ENCODE assay signal across 8 cellular contexts in genomic region chr5:76083555-76084495, GRCh38. TPM values are rescaled to one million over a fixed set of nuclear protein-coding genes. Genes with fewer than 3 reads are reported as not detected.
DNase-seq lines count a peak whose midpoint lies in the region; ATAC-seq and TF ChIP-seq lines count a peak whose summit lies in the region.

No MANE protein-coding gene starts in this region.

- H3K27ac ChIP-seq in vagina: no peak overlapping the region

- no peaks in the 10 kb centered on the region for H3K9me3 ChIP-seq in vagina

- H3K27ac Mint-ChIP-seq in activated T-cell treated with anti-CD3 and anti-CD28 coated beads, Interleukin-2, amount 50 U/mL, for 72 hours: peak overlapping the region; percentile 25

- ATAC-seq in activated T-cell treated with anti-CD3 and anti-CD28 coated beads, Interleukin-2, amount 50 U/mL, for 72 hours (replicated peaks in 1 of 2): peak; percentile 54 to 55
- peak; percentile 39 for ATAC-seq in left colon
- ATAC-seq in HG02763 (IDR thresholded peaks at IDR 0.05; ENCODE audit: unreplicated experiment): no peak

- H3K4me1 ChIP-seq in vagina: peaks cover 23% of the 10 kb centered on the region

- peaks cover 2 to 4% of the 10 kb centered on the region in 2 donors for H3K36me3 Mint-ChIP-seq in activated T-cell treated with anti-CD3 and anti-CD28 coated beads, Interleukin-2, amount 50 U/mL, for 72 hours (ENCODE audit: insufficient read depth in 2 of 2)

- peak overlapping the region; percentile 11 to 23 for H3K4me3 ChIP-seq in vagina

- DNase-seq in stimulated activated CD4-positive, alpha-beta T cell treated with anti-CD3 and anti-CD28 coated beads, Interleukin-4, amount 100 ng/mL, for 1 hour: peak; percentile 5
- DNase-seq in stimulated activated CD4-positive, alpha-beta T cell treated with anti-CD3 and anti-CD28 coated beads, Interleukin-12 subunit alpha, Interleukin-12 subunit beta, amount 100 ng/mL, for 4 hours: no peak
- peak; percentile 45 to 46 for DNase-seq in activated T-cell treated with anti-CD3 and anti-CD28 coated beads, Interleukin-2, amount 50 U/mL, for 72 hours
- DNase-seq in left colon (no peak), vagina (ENCODE audit: extremely low spot score in 2 of 2) (no peak)
- DNase-seq in activated CD4-positive, CD25-positive, alpha-beta regulatory T cell treated with anti-CD3 and anti-CD28 coated beads, Interleukin-2, amount 50 U/mL, for 72 hours: no peak
- DNase-seq in stimulated activated naive CD4-positive, alpha-beta T cell (lab: John Stamatoyannopoulos, UW): no peak

- H3K4me3 Mint-ChIP-seq in activated T-cell treated with anti-CD3 and anti-CD28 coated beads, Interleukin-2, amount 50 U/mL, for 72 hours: peak overlapping the region; percentile 89 to 92

- intact Hi-C loops in left colon (cut with DNase I, micrococcal nuclease): no loop called here
- intact Hi-C loops in vagina (cut with DNase I): no loop called here

- peaks cover 31% of the 10 kb centered on the region for H3K4me1 Mint-ChIP-seq in activated T-cell treated with anti-CD3 and anti-CD28 coated beads, Interleukin-2, amount 50 U/mL, for 72 hours (ENCODE audit: low read depth)

- no peaks in the 10 kb centered on the region for H3K36me3 ChIP-seq in vagina

- no peak for TF ChIP-seq POLR2A in vagina (IDR thresholded peaks at IDR 0.05)

- TF ChIP-seq CTCF in vagina (IDR thresholded peaks at IDR 0.05): no peak

- H3K27me3 ChIP-seq in vagina: no peaks in the 10 kb centered on the region

- H3K27me3 Mint-ChIP-seq in activated T-cell treated with anti-CD3 and anti-CD28 coated beads, Interleukin-2, amount 50 U/mL, for 72 hours (ENCODE audit: low read depth): peaks cover 67% of the 10 kb centered on the region

- no peaks in the 10 kb centered on the region for H3K9me3 Mint-ChIP-seq in activated T-cell treated with anti-CD3 and anti-CD28 coated beads, Interleukin-2, amount 50 U/mL, for 72 hours

RNA-seq across cellular contexts. Expression of gene SV2C, which starts 0.6 kb away (rescaled TPM):
- total RNA-seq in activated T-cell treated with anti-CD3 and anti-CD28 coated beads, Interleukin-2, amount 50 U/mL, for 72 hours: under 1 TPM; 0.19 to 0.23 TPM
- total RNA-seq in left colon (under 1 TPM; 0.24 to 0.36 TPM), vagina (3.4 TPM)

Comparison
In these comparisons a context has a peak if more than half of its experiments do, and no peak if none do; other contexts are left out.
1. DNase-seq: peak in stimulated activated CD4-positive, alpha-beta T cell treated with anti-CD3 and anti-CD28 coated beads, Interleukin-4, amount 100 ng/mL, for 1 hour (single experiment) and activated T-cell treated with anti-CD3 and anti-CD28 coated beads, Interleukin-2, amount 50 U/mL, for 72 hours (2 of 2); none in stimulated activated CD4-positive, alpha-beta T cell treated with anti-CD3 and anti-CD28 coated beads, Interleukin-12 subunit alpha, Interleukin-12 subunit beta, amount 100 ng/mL, for 4 hours (single experiment), left colon (0 of 2), vagina (0 of 2), activated CD4-positive, CD25-positive, alpha-beta regulatory T cell treated with anti-CD3 and anti-CD28 coated beads, Interleukin-2, amount 50 U/mL, for 72 hours (single experiment) and stimulated activated naive CD4-positive, alpha-beta T cell (0 of 6).